Comparison of ENCODE assay signal across 1 cellular context in the genomic region with DNA sequence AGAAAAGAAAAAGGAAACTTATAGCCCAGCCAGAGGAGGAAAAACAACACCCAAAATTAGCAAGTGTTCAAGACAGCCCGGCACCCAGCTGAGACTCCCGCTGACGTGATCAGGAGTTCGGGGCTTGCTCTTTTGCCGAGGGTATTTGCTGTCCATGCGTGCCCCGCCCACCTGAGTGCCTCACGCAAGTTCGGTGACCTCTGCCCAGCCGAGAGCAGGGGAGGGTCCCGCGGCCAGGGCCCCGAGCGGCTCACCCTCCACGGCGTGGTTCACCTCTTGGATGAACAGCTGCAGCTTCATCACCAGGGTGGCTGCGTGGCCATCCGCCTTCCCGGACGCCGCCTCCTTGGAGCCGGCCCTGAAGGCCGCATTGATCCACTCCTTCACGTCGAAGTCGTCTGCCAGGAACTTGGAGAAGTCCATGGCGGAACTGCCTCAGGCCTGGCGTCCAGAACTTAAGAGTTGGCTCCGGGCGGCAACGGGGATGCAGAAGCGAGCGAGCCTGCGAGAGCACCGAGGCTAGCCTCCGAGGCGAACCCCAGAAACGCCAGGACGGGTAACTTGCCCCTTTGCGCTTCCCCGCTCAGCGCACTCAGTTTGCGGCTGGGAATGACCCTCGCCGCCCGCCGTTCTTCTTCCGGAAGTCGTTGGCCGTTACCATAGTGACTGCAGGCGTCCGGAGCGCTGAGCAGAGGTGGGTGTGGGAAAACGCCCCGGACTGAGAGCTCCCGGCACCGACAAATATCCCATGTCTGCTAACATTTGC.
A peak's percentile ranks its signal among the peaks of the same experiment; 100 is the strongest.
TF ChIP-seq lines count a peak whose summit lies in the region.

A gene (minus strand): TSS at position 618 of the 766 bp plus-strand sequence. CDS start 195 bp downstream, at position 423.

TF ChIP-seq in HEK293, 187 proteins besides CTCF, POLR2A, EP300 and RAD21 (continued from another document and continues in another):
- TF ChIP-seq ZNF2 (tag by site-specific recombination; IDR thresholded peaks at IDR 0.05): peak; percentile 76
- peak; percentile 66; the same call in 1 of the 2 replicates for TF ChIP-seq KLF7 (tag by site-specific recombination; IDR thresholded peaks at IDR 0.05; ENCODE audit: borderline replicate concordance)
- no peak for TF ChIP-seq ZNF555 (tag by site-specific recombination; conservative IDR thresholded peaks at IDR 0.05)
- TF ChIP-seq, protein P1, sequence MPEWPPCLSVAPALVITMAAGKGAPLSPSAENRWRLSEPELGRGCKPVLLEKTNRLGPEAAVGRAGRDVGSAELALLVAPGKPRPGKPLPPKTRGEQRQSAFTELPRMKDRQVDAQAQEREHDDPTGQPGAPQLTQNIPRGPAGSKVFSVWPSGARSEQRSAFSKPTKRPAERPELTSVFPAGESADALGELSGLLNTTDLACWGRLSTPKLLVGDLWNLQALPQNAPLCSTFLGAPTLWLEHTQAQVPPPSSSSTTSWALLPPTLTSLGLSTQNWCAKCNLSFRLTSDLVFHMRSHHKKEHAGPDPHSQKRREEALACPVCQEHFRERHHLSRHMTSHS (tag by site-specific recombination; IDR thresholded peaks at IDR 0.05): no peak
- TF ChIP-seq ZNF174 (tag by site-specific recombination; IDR thresholded peaks at IDR 0.05): no peak
- peak; percentile 68; the same call in 1 of the 2 replicates for TF ChIP-seq ZNF561 (tag by site-specific recombination; IDR thresholded peaks at IDR 0.05; ENCODE audit: borderline replicate concordance)
- no peak for TF ChIP-seq ZNF112 (tag by site-specific recombination; IDR thresholded peaks at IDR 0.05)
- TF ChIP-seq ZSCAN16 (tag by site-specific recombination; IDR thresholded peaks at IDR 0.05): no peak
- no peak for TF ChIP-seq ZNF138 (tag by site-specific recombination; IDR thresholded peaks at IDR 0.05; ENCODE audit: borderline replicate concordance)
- peak; percentile 82; the same call in 1 of the 2 replicates for TF ChIP-seq YY1 (tag by site-specific recombination; IDR thresholded peaks at IDR 0.05)
- no peak for TF ChIP-seq IKZF3 (tag by site-specific recombination; IDR thresholded peaks at IDR 0.05)
- peak; percentile 51; the same call in 1 of the 2 replicates for TF ChIP-seq HOXC10 (CRISPR knock-in tag; IDR thresholded peaks at IDR 0.05)
- peak; percentile 67 for TF ChIP-seq ZNF121 (tag by site-specific recombination; IDR thresholded peaks at IDR 0.05)
- TF ChIP-seq OSR2 (tag by site-specific recombination; IDR thresholded peaks at IDR 0.05): no peak
- TF ChIP-seq, protein P2, sequence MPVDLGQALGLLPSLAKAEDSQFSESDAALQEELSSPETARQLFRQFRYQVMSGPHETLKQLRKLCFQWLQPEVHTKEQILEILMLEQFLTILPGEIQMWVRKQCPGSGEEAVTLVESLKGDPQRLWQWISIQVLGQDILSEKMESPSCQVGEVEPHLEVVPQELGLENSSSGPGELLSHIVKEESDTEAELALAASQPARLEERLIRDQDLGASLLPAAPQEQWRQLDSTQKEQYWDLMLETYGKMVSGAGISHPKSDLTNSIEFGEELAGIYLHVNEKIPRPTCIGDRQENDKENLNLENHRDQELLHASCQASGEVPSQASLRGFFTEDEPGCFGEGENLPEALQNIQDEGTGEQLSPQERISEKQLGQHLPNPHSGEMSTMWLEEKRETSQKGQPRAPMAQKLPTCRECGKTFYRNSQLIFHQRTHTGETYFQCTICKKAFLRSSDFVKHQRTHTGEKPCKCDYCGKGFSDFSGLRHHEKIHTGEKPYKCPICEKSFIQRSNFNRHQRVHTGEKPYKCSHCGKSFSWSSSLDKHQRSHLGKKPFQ (tag by site-specific recombination; IDR thresholded peaks at IDR 0.05): no peak
- peak; percentile 66 for TF ChIP-seq KLF10 (tag by site-specific recombination; IDR thresholded peaks at IDR 0.05)
- no peak for TF ChIP-seq ZNF157 (tag by site-specific recombination; IDR thresholded peaks at IDR 0.05)
- TF ChIP-seq ZNF701 (tag by site-specific recombination; IDR thresholded peaks at IDR 0.05): no peak
- TF ChIP-seq, protein P3, sequence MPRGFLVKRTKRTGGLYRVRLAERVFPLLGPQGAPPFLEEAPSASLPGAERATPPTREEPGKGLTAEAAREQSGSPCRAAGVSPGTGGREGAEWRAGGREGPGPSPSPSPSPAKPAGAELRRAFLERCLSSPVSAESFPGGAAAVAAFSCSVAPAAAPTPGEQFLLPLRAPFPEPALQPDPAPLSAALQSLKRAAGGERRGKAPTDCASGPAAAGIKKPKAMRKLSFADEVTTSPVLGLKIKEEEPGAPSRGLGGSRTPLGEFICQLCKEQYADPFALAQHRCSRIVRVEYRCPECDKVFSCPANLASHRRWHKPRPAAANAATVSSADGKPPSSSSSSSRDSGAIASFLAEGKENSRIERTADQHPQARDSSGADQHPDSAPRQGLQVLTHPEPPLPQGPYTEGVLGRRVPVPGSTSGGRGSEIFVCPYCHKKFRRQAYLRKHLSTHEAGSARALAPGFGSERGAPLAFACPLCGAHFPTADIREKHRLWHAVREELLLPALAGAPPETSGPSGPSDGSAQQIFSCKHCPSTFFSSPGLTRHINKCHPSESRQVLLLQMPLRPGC (tag by site-specific recombination; IDR thresholded peaks at IDR 0.05): peak; percentile 61; the same call in 1 of the 2 replicates
- TF ChIP-seq ZBTB21 (tag by site-specific recombination; IDR thresholded peaks at IDR 0.05): peak; percentile 32; the same call in 1 of the 2 replicates
- TF ChIP-seq, protein P4, sequence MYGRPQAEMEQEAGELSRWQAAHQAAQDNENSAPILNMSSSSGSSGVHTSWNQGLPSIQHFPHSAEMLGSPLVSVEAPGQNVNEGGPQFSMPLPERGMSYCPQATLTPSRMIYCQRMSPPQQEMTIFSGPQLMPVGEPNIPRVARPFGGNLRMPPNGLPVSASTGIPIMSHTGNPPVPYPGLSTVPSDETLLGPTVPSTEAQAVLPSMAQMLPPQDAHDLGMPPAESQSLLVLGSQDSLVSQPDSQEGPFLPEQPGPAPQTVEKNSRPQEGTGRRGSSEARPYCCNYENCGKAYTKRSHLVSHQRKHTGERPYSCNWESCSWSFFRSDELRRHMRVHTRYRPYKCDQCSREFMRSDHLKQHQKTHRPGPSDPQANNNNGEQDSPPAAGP (tag by site-specific recombination; IDR thresholded peaks at IDR 0.05): peak; percentile 65; the same call in 1 of the 2 replicates
- TF ChIP-seq ZNF548 (tag by site-specific recombination; IDR thresholded peaks at IDR 0.05): no peak
- TF ChIP-seq, protein P5, sequence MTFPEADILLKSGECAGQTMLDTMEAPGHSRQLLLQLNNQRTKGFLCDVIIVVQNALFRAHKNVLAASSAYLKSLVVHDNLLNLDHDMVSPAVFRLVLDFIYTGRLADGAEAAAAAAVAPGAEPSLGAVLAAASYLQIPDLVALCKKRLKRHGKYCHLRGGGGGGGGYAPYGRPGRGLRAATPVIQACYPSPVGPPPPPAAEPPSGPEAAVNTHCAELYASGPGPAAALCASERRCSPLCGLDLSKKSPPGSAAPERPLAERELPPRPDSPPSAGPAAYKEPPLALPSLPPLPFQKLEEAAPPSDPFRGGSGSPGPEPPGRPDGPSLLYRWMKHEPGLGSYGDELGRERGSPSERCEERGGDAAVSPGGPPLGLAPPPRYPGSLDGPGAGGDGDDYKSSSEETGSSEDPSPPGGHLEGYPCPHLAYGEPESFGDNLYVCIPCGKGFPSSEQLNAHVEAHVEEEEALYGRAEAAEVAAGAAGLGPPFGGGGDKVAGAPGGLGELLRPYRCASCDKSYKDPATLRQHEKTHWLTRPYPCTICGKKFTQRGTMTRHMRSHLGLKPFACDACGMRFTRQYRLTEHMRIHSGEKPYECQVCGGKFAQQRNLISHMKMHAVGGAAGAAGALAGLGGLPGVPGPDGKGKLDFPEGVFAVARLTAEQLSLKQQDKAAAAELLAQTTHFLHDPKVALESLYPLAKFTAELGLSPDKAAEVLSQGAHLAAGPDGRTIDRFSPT (tag by site-specific recombination; IDR thresholded peaks at IDR 0.05): no peak
- no peak for TF ChIP-seq ZNF114 (tag by site-specific recombination; IDR thresholded peaks at IDR 0.05)
- no peak for TF ChIP-seq HOXD13 (CRISPR knock-in tag; IDR thresholded peaks at IDR 0.05; ENCODE audit: borderline replicate concordance)
- TF ChIP-seq ZIC2 (tag by site-specific recombination; IDR thresholded peaks at IDR 0.05): peak; percentile 69
- TF ChIP-seq, protein P6, sequence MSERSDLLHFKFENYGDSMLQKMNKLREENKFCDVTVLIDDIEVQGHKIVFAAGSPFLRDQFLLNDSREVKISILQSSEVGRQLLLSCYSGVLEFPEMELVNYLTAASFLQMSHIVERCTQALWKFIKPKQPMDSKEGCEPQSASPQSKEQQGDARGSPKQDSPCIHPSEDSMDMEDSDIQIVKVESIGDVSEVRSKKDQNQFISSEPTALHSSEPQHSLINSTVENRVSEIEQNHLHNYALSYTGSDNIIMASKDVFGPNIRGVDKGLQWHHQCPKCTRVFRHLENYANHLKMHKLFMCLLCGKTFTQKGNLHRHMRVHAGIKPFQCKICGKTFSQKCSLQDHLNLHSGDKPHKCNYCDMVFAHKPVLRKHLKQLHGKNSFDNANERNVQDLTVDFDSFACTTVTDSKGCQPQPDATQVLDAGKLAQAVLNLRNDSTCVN (tag by site-specific recombination; optimal IDR thresholded peaks at IDR 0.05): peak; percentile 54
- TF ChIP-seq HOXA7 (CRISPR knock-in tag; IDR thresholded peaks at IDR 0.05; ENCODE audit: borderline replicate concordance): no peak
- TF ChIP-seq, protein P7, sequence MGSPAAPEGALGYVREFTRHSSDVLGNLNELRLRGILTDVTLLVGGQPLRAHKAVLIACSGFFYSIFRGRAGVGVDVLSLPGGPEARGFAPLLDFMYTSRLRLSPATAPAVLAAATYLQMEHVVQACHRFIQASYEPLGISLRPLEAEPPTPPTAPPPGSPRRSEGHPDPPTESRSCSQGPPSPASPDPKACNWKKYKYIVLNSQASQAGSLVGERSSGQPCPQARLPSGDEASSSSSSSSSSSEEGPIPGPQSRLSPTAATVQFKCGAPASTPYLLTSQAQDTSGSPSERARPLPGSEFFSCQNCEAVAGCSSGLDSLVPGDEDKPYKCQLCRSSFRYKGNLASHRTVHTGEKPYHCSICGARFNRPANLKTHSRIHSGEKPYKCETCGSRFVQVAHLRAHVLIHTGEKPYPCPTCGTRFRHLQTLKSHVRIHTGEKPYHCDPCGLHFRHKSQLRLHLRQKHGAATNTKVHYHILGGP (tag by site-specific recombination; IDR thresholded peaks at IDR 0.05): no peak
- TF ChIP-seq YY2 (tag by site-specific recombination; IDR thresholded peaks at IDR 0.05): peak; percentile 63; the same call in 1 of the 2 replicates
- TF ChIP-seq ZNF19 (tag by site-specific recombination; IDR thresholded peaks at IDR 0.05; ENCODE audit: low read depth): no peak
- TF ChIP-seq ZNF211 (tag by site-specific recombination; IDR thresholded peaks at IDR 0.05; ENCODE audit: low read depth): no peak
- TF ChIP-seq ZNF843 (tag by site-specific recombination; IDR thresholded peaks at IDR 0.05): peak; percentile 50; the same call in 1 of the 2 replicates
- no peak for TF ChIP-seq TCF7L2 (IDR thresholded peaks at IDR 0.05; ENCODE audit: borderline replicate concordance, low read depth, low read length)
- no peak for TF ChIP-seq ZNF514 (tag by site-specific recombination; IDR thresholded peaks at IDR 0.05)
- TF ChIP-seq, protein P8, sequence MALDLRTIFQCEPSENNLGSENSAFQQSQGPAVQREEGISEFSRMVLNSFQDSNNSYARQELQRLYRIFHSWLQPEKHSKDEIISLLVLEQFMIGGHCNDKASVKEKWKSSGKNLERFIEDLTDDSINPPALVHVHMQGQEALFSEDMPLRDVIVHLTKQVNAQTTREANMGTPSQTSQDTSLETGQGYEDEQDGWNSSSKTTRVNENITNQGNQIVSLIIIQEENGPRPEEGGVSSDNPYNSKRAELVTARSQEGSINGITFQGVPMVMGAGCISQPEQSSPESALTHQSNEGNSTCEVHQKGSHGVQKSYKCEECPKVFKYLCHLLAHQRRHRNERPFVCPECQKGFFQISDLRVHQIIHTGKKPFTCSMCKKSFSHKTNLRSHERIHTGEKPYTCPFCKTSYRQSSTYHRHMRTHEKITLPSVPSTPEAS (tag by site-specific recombination; IDR thresholded peaks at IDR 0.05): peak; percentile 21; the same call in 1 of the 2 replicates
- TF ChIP-seq SCRT1 (tag by site-specific recombination; IDR thresholded peaks at IDR 0.05; ENCODE audit: borderline replicate concordance): no peak
- TF ChIP-seq ZNF624 (tag by site-specific recombination; IDR thresholded peaks at IDR 0.05): no peak
- TF ChIP-seq, protein P9, sequence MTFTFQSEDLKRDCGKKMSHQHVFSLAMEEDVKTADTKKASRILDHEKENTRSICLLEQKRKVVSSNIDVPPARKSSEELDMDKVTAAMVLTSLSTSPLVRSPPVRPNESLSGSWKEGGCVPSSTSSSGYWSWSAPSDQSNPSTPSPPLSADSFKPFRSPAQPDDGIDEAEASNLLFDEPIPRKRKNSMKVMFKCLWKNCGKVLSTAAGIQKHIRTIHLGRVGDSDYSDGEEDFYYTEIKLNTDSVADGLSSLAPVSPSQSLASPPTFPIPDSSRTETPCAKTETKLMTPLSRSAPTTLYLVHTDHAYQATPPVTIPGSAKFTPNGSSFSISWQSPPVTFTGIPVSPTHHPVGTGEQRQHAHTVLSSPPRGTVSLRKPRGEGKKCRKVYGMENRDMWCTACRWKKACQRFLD (tag by site-specific recombination; IDR thresholded peaks at IDR 0.05): no peak
- TF ChIP-seq, protein P10, sequence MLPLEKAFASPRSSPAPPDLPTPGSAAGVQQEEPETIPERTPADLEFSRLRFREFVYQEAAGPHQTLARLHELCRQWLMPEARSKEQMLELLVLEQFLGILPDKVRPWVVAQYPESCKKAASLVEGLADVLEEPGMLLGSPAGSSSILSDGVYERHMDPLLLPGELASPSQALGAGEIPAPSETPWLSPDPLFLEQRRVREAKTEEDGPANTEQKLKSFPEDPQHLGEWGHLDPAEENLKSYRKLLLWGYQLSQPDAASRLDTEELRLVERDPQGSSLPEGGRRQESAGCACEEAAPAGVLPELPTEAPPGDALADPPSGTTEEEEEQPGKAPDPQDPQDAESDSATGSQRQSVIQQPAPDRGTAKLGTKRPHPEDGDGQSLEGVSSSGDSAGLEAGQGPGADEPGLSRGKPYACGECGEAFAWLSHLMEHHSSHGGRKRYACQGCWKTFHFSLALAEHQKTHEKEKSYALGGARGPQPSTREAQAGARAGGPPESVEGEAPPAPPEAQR (tag by site-specific recombination; IDR thresholded peaks at IDR 0.05): no peak
- TF ChIP-seq SP2 (tag by site-specific recombination; IDR thresholded peaks at IDR 0.05): peak; percentile 51
- no peak for TF ChIP-seq ZBTB7A (tag by site-specific recombination; IDR thresholded peaks at IDR 0.05; ENCODE audit: low read depth)
- TF ChIP-seq ZNF837 (tag by site-specific recombination; IDR thresholded peaks at IDR 0.05): no peak
- no peak for TF ChIP-seq WT1 (tag by site-specific recombination; IDR thresholded peaks at IDR 0.05)
- TF ChIP-seq ZNF366 (tag by site-specific recombination; conservative IDR thresholded peaks at IDR 0.05): no peak; the same call in 1 of the 2 replicates
- TF ChIP-seq GLIS1 (tag by site-specific recombination; IDR thresholded peaks at IDR 0.05): 0 out of 2 replicates have a peak, but pooled peaks have one; percentile 22
- TF ChIP-seq ZNF677 (tag by site-specific recombination; IDR thresholded peaks at IDR 0.05): no peak
